11 cellular contexts compared by ENCODE assay signal in genomic region chr2:241940329-241940728, GRCh38.
A peak's percentile ranks its signal among the peaks of the same experiment; 100 is the strongest.
DNase-seq lines count a peak whose midpoint lies in the region; ATAC-seq and TF ChIP-seq lines count a peak whose summit lies in the region.
"Had no signal": no experiment of that assay in that cellular context is flagged by ENCODE, and none has a peak within 500 bp of the region (broad histone marks: within the 10 kb centered on the region; RNA-seq: fewer than 3 reads in every experiment).

No MANE protein-coding gene starts in this region.

- H3K4me1 ChIP-seq in osteoblast (ENCODE audit: insufficient read depth, low read length), result peaks cover 3% of the 10 kb centered on the region

- H4K20me1 ChIP-seq in osteoblast (ENCODE audit: insufficient read depth, low read length), result no peaks in the 10 kb centered on the region

- no peaks in the 10 kb centered on the region for H3K36me3 ChIP-seq in osteoblast (ENCODE audit: insufficient read depth, low read length)

- DNase-seq in activated CD4-positive, alpha-beta T cell treated with anti-CD3 and anti-CD28 coated beads for 36 hours, result peak; percentile 37
- no peak for DNase-seq in activated CD4-positive, alpha-beta T cell treated with anti-CD3 and anti-CD28 coated beads, Interleukin-2, amount 10 ng/mL, durations not matched to agents 24 days and 14 days
- DNase-seq in HFFc6, result no peak
- DNase-seq in astrocyte of the spinal cord (ENCODE audit: low read depth, low spot score), result no peak
- DNase-seq in osteoblast (ENCODE audit: insufficient read length, low spot score, missing footprints), result no peak
- no peak for DNase-seq in inferior parietal cortex (ENCODE audit: extremely low spot score)
- DNase-seq in RWPE1 (ENCODE audit: low spot score), result no peak
- no peak for DNase-seq in endothelial cell (ENCODE audit: low spot score)
- DNase-seq: activated CD4-positive, alpha-beta T cell treated with anti-CD3 and anti-CD28 coated beads, Interleukin-2, amount 50 U/mL, for 48 hours; stimulated activated CD4-positive, alpha-beta T cell treated with anti-CD3 and anti-CD28 coated beads, Interleukin-4, amount 100 ng/mL, for 1 hour had no signal

- H3K36me3 Mint-ChIP-seq in activated CD4-positive, alpha-beta T cell treated with anti-CD3 and anti-CD28 coated beads for 36 hours (ENCODE audit: low read depth), result peaks cover 5% of the 10 kb centered on the region
- peaks cover 2% of the 10 kb centered on the region for H3K36me3 Mint-ChIP-seq in activated CD4-positive, alpha-beta T cell treated with anti-CD3 and anti-CD28 coated beads, Interleukin-2, amount 10 ng/mL, durations not matched to agents 24 days and 14 days (ENCODE audit: low read depth)
- H3K36me3 Mint-ChIP-seq in HFFc6 (ENCODE audit: low read depth) (0 out of 2 replicates have a peak, but pooled peaks cover 10% of the 10 kb centered on the region), endothelial cell (ENCODE audit: low read depth, unreplicated experiment) (peaks cover 7% of the 10 kb centered on the region)

- no peak overlapping the region for H2AFZ ChIP-seq in osteoblast (ENCODE audit: low read length)

- H3K4me3 Mint-ChIP-seq in activated CD4-positive, alpha-beta T cell treated with anti-CD3 and anti-CD28 coated beads for 36 hours, result no peak overlapping the region
- no peak overlapping the region for H3K4me3 Mint-ChIP-seq in activated CD4-positive, alpha-beta T cell treated with anti-CD3 and anti-CD28 coated beads, Interleukin-2, amount 10 ng/mL, durations not matched to agents 24 days and 14 days
- no peak overlapping the region for H3K4me3 Mint-ChIP-seq in HFFc6
- no peak overlapping the region for H3K4me3 Mint-ChIP-seq in endothelial cell (ENCODE audit: unreplicated experiment)

- no peak overlapping the region for H3K27ac Mint-ChIP-seq in activated CD4-positive, alpha-beta T cell treated with anti-CD3 and anti-CD28 coated beads for 36 hours
- H3K27ac Mint-ChIP-seq in activated CD4-positive, alpha-beta T cell treated with anti-CD3 and anti-CD28 coated beads, Interleukin-2, amount 10 ng/mL, durations not matched to agents 24 days and 14 days, result no peak overlapping the region
- H3K27ac Mint-ChIP-seq in HFFc6, result no peak overlapping the region
- H3K27ac Mint-ChIP-seq in endothelial cell (ENCODE audit: unreplicated experiment), result no peak overlapping the region

- H3K27ac ChIP-seq in osteoblast (ENCODE audit: low read depth, low read length) (no peak overlapping the region), RWPE1 (no peak overlapping the region)
- H3K27ac ChIP-seq: BLaER1 treated with 17β-estradiol and CSF1 and Interleukin-3, amounts not matched to agents 10 nM and 100 nM had no signal

- H3K27me3 ChIP-seq in osteoblast (ENCODE audit: insufficient read depth, low read length), result peaks cover 6% of the 10 kb centered on the region
- H3K27me3 ChIP-seq: BLaER1 treated with 17β-estradiol and CSF1 and Interleukin-3, amounts not matched to agents 10 nM and 100 nM had no signal

- ATAC-seq in activated CD4-positive, alpha-beta T cell treated with anti-CD3 and anti-CD28 coated beads for 36 hours, result no peak

- H3K4me1 Mint-ChIP-seq in activated CD4-positive, alpha-beta T cell treated with anti-CD3 and anti-CD28 coated beads for 36 hours, result peaks cover 4% of the 10 kb centered on the region
- peaks cover 4% of the 10 kb centered on the region for H3K4me1 Mint-ChIP-seq in activated CD4-positive, alpha-beta T cell treated with anti-CD3 and anti-CD28 coated beads, Interleukin-2, amount 10 ng/mL, durations not matched to agents 24 days and 14 days
- H3K4me1 Mint-ChIP-seq in HFFc6 (ENCODE audit: low read depth) (peaks cover 8% of the 10 kb centered on the region), endothelial cell (ENCODE audit: unreplicated experiment) (no peaks in the 10 kb centered on the region)

- CTCF ChIA-PET in activated CD4-positive, alpha-beta T cell treated with anti-CD3 and anti-CD28 coated beads for 36 hours (lab: Charles Lee), result no interaction called here
- CTCF ChIA-PET in RWPE1 (lab: Yijun Ruan, JAX), result no interaction called here

- peaks cover 4% of the 10 kb centered on the region for H3K9me3 Mint-ChIP-seq in activated CD4-positive, alpha-beta T cell treated with anti-CD3 and anti-CD28 coated beads for 36 hours (ENCODE audit: low read depth)
- no peaks in the 10 kb centered on the region for H3K9me3 Mint-ChIP-seq in activated CD4-positive, alpha-beta T cell treated with anti-CD3 and anti-CD28 coated beads, Interleukin-2, amount 10 ng/mL, durations not matched to agents 24 days and 14 days
- H3K9me3 Mint-ChIP-seq in HFFc6 (peaks cover 8% of the 10 kb centered on the region), endothelial cell (ENCODE audit: unreplicated experiment) (no peaks in the 10 kb centered on the region)

- no peaks in the 10 kb centered on the region for H3K27me3 Mint-ChIP-seq in activated CD4-positive, alpha-beta T cell treated with anti-CD3 and anti-CD28 coated beads for 36 hours
- H3K27me3 Mint-ChIP-seq in activated CD4-positive, alpha-beta T cell treated with anti-CD3 and anti-CD28 coated beads, Interleukin-2, amount 10 ng/mL, durations not matched to agents 24 days and 14 days, result no peaks in the 10 kb centered on the region
- H3K27me3 Mint-ChIP-seq in HFFc6 (ENCODE audit: insufficient read depth) (peaks cover 11% of the 10 kb centered on the region), endothelial cell (ENCODE audit: unreplicated experiment) (peaks cover 2% of the 10 kb centered on the region)

- H3K79me2 ChIP-seq in osteoblast (ENCODE audit: insufficient read depth, low read length), result no peaks in the 10 kb centered on the region

- no peak overlapping the region for H3K4me3 ChIP-seq in astrocyte of the spinal cord (ENCODE audit: low read depth, low read length)
- H3K4me3 ChIP-seq in osteoblast (ENCODE audit: insufficient read depth, low read length), result no peak overlapping the region
- H3K4me3 ChIP-seq: BLaER1 treated with 17β-estradiol and CSF1 and Interleukin-3, amounts not matched to agents 10 nM and 100 nM had no signal

- POLR2A ChIA-PET in activated CD4-positive, alpha-beta T cell treated with anti-CD3 and anti-CD28 coated beads for 36 hours (lab: Charles Lee), result no interaction called here
- POLR2A ChIA-PET in RWPE1 (lab: Yijun Ruan, JAX; ENCODE audit: low non-redundant PET), result no interaction called here

- H3K9me3 ChIP-seq in osteoblast (ENCODE audit: low read depth, low read length), result no peaks in the 10 kb centered on the region

- in situ Hi-C loops in astrocyte of the spinal cord (cut with HindIII; ENCODE audit: low sequenced_read_pairs), result no loop called here

- no peak overlapping the region for H3K4me2 ChIP-seq in osteoblast (ENCODE audit: insufficient read depth, low read length)

- TF ChIP-seq CTCF in HFFc6 (IDR thresholded peaks at IDR 0.05), result peak; percentile 69
- peak; percentile 37 for TF ChIP-seq CTCF in astrocyte of the spinal cord (IDR thresholded peaks at IDR 0.05; ENCODE audit: low read depth, low read length)
- peak; percentile 46 for TF ChIP-seq CTCF in osteoblast (IDR thresholded peaks at IDR 0.05; ENCODE audit: extremely low read depth, low read depth, low read length)
- TF ChIP-seq CTCF in RWPE1 (conservative IDR thresholded peaks at IDR 0.05; ENCODE audit: low read depth), result no peak
- no peak for TF ChIP-seq CTCF in endothelial cell (IDR thresholded peaks at IDR 0.05; ENCODE audit: unreplicated experiment)

- intact Hi-C loops in activated CD4-positive, alpha-beta T cell treated with anti-CD3 and anti-CD28 coated beads for 36 hours (cut with DNase I, micrococcal nuclease), result no loop called here
- intact Hi-C loops in activated CD4-positive, alpha-beta T cell treated with anti-CD3 and anti-CD28 coated beads, Interleukin-2, amount 10 ng/mL, durations not matched to agents 24 days and 14 days (cut with micrococcal nuclease), result no loop called here

Comparison
In these comparisons a context has a peak if more than half of its experiments do, and no peak if none do; other contexts are left out.
1. CTCF ChIP-seq: peak in HFFc6 (single experiment), astrocyte of the spinal cord (single experiment) and osteoblast (single experiment); none in RWPE1 (single experiment) and endothelial cell (single experiment).